Comparison of ENCODE assay signal across 13 cellular contexts in the genomic region with DNA sequence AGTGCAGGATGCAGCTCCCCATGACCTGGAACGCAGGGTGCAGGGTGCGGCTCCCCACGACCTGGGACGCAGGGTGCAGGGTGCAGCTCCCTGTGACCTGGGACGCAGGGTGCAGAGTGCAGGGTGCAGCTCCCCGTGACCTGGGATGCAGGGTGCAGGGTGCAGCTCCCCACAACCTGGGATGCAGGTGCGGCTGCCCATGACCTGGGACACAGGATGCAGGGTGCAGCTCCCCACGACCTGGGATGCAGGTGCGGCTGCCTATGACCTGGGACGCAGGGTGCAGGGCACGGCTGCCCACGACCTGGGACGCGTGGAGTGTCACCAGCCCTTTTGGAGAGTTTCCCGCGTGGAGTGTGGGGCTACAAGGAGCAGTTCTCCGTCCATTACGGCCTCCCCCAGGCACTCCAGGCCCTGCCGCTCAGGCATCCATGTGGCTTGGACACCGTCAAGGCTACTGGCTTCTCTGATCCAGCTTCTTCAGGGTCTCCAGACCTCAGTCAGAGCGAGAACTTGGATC. TPM values are rescaled to one million over a fixed set of nuclear protein-coding genes. Genes with fewer than 3 reads are reported as not detected.
DNase-seq lines count a peak whose midpoint lies in the region; TF ChIP-seq lines count a peak whose summit lies in the region.
"Had no signal": no experiment of that assay in that cellular context is flagged by ENCODE, and none has a peak within 500 bp of the region (broad histone marks: within the 10 kb centered on the region; RNA-seq: fewer than 3 reads in every experiment).

No MANE protein-coding gene starts in this region.

- H3K36me3 Mint-ChIP-seq in nephron progenitor cell (ENCODE audit: low read depth) = peaks cover 9% of the 10 kb centered on the region

- TF ChIP-seq CTCF in RWPE1 (conservative IDR thresholded peaks at IDR 0.05; ENCODE audit: low read depth) (no peak), sigmoid colon (IDR thresholded peaks at IDR 0.05) (no peak), nephron progenitor cell (IDR thresholded peaks at IDR 0.05) (no peak)

- peak overlapping the region in 1 of 10 experiments; percentile 14; a peak in 1 of 20 replicates for H3K4me3 ChIP-seq in BLaER1 treated with 17β-estradiol and CSF1 and Interleukin-3, amounts not matched to agents 10 nM and 100 nM
- no peak overlapping the region for H3K4me3 ChIP-seq in sigmoid colon
- H3K4me3 ChIP-seq: SK-N-MC had no signal

- DNase-seq in RWPE1 (ENCODE audit: low spot score) (no peak), islet precursor cell (peak; percentile 46), sigmoid colon (peak; percentile 53), nephron progenitor cell (no peak), GDM1 (lab: John Stamatoyannopoulos, UW) (no peak), COLO829 (ENCODE audit: low spot score) (no peak)
- DNase-seq: NCI-H1048, NCI-H146, NCI-H510A treated with DMSO at 0.1 percent for 48 hours, NCI-H82, PC-3 had no signal

- H4K20me1 ChIP-seq in BLaER1 treated with 17β-estradiol and CSF1 and Interleukin-3, amounts not matched to agents 10 nM and 100 nM = peaks cover 38 to 93% (median 73%) of the 10 kb centered on the region in 11 experiments

- no peak overlapping the region for H3K27ac Mint-ChIP-seq in nephron progenitor cell

- CTCF ChIA-PET in RWPE1 (lab: Yijun Ruan, JAX) = no interaction called here

- POLR2A ChIA-PET in RWPE1 (lab: Yijun Ruan, JAX; ENCODE audit: low non-redundant PET) = no interaction called here

- H3K9ac ChIP-seq in BLaER1 treated with 17β-estradiol and CSF1 and Interleukin-3, amounts not matched to agents 10 nM and 100 nM = peak overlapping the region in 4 of 11 experiments; percentile 19 to 57 (median 26); a peak in 5 of 22 replicates

- 86 to 90% methylated on average over 21 of the region's 21 CpGs for WGBS in sigmoid colon, 2 donors

- intact Hi-C loops in sigmoid colon (cut with DNase I) = no loop called here

- H3K9me3 ChIP-seq in BLaER1 treated with 17β-estradiol and CSF1 and Interleukin-3, amounts not matched to agents 10 nM and 100 nM (replicated peaks in 1 of 11) = no peaks in the 10 kb centered on the region
- no peaks in the 10 kb centered on the region for H3K9me3 ChIP-seq in sigmoid colon

- H3K27me3 ChIP-seq in BLaER1 treated with 17β-estradiol and CSF1 and Interleukin-3, amounts not matched to agents 10 nM and 100 nM = no peaks in the 10 kb centered on the region; a peak in 1 of 22 replicates
- no peaks in the 10 kb centered on the region for H3K27me3 ChIP-seq in sigmoid colon

- peaks cover 0 to 7% (median 0%) of the 10 kb centered on the region in 11 experiments; a peak in 3 of 22 replicates for H3K36me3 ChIP-seq in BLaER1 treated with 17β-estradiol and CSF1 and Interleukin-3, amounts not matched to agents 10 nM and 100 nM
- H3K36me3 ChIP-seq in sigmoid colon = no peaks in the 10 kb centered on the region

- peak overlapping the region in 4 of 11 experiments; percentile 19 to 53 (median 30); a peak in 6 of 22 replicates for H3K27ac ChIP-seq in BLaER1 treated with 17β-estradiol and CSF1 and Interleukin-3, amounts not matched to agents 10 nM and 100 nM
- H3K27ac ChIP-seq in RWPE1 = peak overlapping the region; percentile 79
- peak overlapping the region in 2 of 4 donors; percentile 26 to 31 for H3K27ac ChIP-seq in sigmoid colon
- H3K27ac ChIP-seq: SK-N-MC had no signal

- TF ChIP-seq EP300 in sigmoid colon (IDR thresholded peaks at IDR 0.05) = no peak

- peak overlapping the region in 10 of 11 experiments; percentile 46 to 90 (median 74); a peak in 20 of 22 replicates for H3K4me2 ChIP-seq in BLaER1 treated with 17β-estradiol and CSF1 and Interleukin-3, amounts not matched to agents 10 nM and 100 nM

- peaks cover 3% of the 10 kb centered on the region for H3K27me3 Mint-ChIP-seq in nephron progenitor cell (ENCODE audit: low read depth, poor library complexity)

- peaks cover 65 to 94% (median 92%) of the 10 kb centered on the region in 10 experiments for H3K4me1 ChIP-seq in BLaER1 treated with 17β-estradiol and CSF1 and Interleukin-3, amounts not matched to agents 10 nM and 100 nM
- peaks cover 0 to 38% (median 35%) of the 10 kb centered on the region in 4 donors for H3K4me1 ChIP-seq in sigmoid colon

- H3K4me3 Mint-ChIP-seq in nephron progenitor cell = no peak overlapping the region

- H3K9me3 Mint-ChIP-seq in nephron progenitor cell = no peaks in the 10 kb centered on the region

- no peak for TF ChIP-seq POLR2A in sigmoid colon (IDR thresholded peaks at IDR 0.05)

- peaks cover 65% of the 10 kb centered on the region for H3K4me1 Mint-ChIP-seq in nephron progenitor cell

RNA-seq across cellular contexts. Expression of a gene that starts 38.7 kb away (rescaled TPM):
- 100 to 1,000 TPM in 1 of 4 donors, 10 to 100 TPM in 3; 34.4 to 126 (median 48.3) TPM for total RNA-seq in sigmoid colon
- polyA plus RNA-seq in sigmoid colon = 10 to 100 TPM in 1 of 3 donors, 1 to 10 TPM in 2; 1.2 to 13.6 (median 1.8) TPM

Comparison
In these comparisons a context has a peak if more than half of its experiments do, and no peak if none do; other contexts are left out.
1. DNase-seq: peak in islet precursor cell (single experiment) and sigmoid colon (single experiment); none in RWPE1 (single experiment), nephron progenitor cell (single experiment), GDM1 (single experiment) and COLO829 (single experiment).